In genomic region chr1:16127676-16128337, GRCh38 we compare ENCODE assay signal across 1 cellular context.
TF ChIP-seq lines count a peak whose summit lies in the region.

No MANE protein-coding gene starts in this region.

TF ChIP-seq in HEK293, 187 proteins besides CTCF, POLR2A, EP300 and RAD21:
- no peak for TF ChIP-seq ZNF2 (tag by site-specific recombination; IDR thresholded peaks at IDR 0.05)
- peak; percentile 23; the same call in 1 of the 2 replicates for TF ChIP-seq ZFHX2 (tag by site-specific recombination; conservative IDR thresholded peaks at IDR 0.05)
- TF ChIP-seq ZNF350 (tag by site-specific recombination; IDR thresholded peaks at IDR 0.05): no peak
- TF ChIP-seq ZNF473 (tag by site-specific recombination; IDR thresholded peaks at IDR 0.05): no peak
- no peak for TF ChIP-seq TCF7L2 (IDR thresholded peaks at IDR 0.05; ENCODE audit: borderline replicate concordance, low read depth, low read length)
- no peak for TF ChIP-seq ZNF571 (tag by site-specific recombination; IDR thresholded peaks at IDR 0.05)
